Comparison of ENCODE assay signal across 1 cellular context in the genomic region with DNA sequence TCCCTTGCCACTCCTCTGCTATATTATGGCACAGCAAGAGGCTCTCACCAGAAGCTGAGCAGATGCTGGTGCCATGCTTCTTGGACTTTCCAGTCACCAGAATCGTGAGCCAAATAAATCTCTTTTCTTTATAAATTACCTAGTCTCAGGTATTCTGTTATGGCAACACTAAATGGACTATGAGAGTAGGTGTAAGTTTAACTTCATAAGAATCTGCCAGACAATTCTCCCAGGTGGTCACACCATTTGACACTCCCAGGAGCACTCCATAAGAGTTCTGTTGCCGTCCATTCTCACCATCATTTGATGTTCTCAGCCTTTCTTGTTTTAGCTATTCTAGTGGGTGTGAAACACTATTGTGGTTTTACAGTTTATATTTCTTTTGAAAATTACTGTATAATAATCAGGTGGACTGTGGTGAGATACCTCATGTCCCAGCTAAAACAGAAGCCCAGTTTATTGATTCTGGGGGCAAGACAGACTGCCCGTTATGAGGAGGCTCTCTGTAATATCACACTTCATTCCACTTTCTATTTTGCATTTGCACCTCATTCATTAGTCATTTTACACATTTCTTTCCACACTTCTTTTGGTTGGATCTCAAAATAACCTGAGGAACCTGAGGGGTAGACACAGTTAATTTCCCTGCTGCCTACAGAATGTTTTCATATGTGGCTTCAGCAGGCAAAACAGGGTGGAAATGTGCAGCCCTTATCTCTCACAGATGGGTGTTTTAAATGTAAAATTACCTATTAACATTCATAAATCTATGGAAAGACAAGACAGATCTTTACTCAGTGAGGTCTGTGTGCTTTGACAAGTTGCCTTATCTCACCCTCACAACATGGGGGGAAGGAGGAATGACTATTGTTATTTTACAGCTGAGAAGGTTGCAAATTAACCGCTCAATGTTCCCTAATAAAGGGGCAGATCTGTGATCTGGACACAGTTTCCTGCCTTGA.
TF ChIP-seq lines count a peak whose summit lies in the region.

No MANE protein-coding gene starts in this region.

TF ChIP-seq in IMR-90, 13 proteins besides CTCF, POLR2A, EP300 and RAD21:
- TF ChIP-seq BHLHE40 (IDR thresholded peaks at IDR 0.05; ENCODE audit: low read depth, low read length) (no peak), CEBPB (IDR thresholded peaks at IDR 0.05; ENCODE audit: low read depth, low read length) (no peak), RCOR1 (IDR thresholded peaks at IDR 0.05; ENCODE audit: insufficient replicate concordance, low read length) (no peak), FOS (IDR thresholded peaks at IDR 0.05; ENCODE audit: low read depth, low read length) (no peak), RFX5 (IDR thresholded peaks at IDR 0.05; ENCODE audit: low read depth, low read length) (no peak), MAZ (IDR thresholded peaks at IDR 0.05; ENCODE audit: borderline replicate concordance, low read depth, low read length) (no peak)
- TF ChIP-seq, protein P1, sequence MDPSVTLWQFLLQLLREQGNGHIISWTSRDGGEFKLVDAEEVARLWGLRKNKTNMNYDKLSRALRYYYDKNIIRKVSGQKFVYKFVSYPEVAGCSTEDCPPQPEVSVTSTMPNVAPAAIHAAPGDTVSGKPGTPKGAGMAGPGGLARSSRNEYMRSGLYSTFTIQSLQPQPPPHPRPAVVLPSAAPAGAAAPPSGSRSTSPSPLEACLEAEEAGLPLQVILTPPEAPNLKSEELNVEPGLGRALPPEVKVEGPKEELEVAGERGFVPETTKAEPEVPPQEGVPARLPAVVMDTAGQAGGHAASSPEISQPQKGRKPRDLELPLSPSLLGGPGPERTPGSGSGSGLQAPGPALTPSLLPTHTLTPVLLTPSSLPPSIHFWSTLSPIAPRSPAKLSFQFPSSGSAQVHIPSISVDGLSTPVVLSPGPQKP (IDR thresholded peaks at IDR 0.05; ENCODE audit: borderline replicate concordance, low read depth, low read length) = no peak
